ENCODE assay signal across 1 cellular context in the genomic region with DNA sequence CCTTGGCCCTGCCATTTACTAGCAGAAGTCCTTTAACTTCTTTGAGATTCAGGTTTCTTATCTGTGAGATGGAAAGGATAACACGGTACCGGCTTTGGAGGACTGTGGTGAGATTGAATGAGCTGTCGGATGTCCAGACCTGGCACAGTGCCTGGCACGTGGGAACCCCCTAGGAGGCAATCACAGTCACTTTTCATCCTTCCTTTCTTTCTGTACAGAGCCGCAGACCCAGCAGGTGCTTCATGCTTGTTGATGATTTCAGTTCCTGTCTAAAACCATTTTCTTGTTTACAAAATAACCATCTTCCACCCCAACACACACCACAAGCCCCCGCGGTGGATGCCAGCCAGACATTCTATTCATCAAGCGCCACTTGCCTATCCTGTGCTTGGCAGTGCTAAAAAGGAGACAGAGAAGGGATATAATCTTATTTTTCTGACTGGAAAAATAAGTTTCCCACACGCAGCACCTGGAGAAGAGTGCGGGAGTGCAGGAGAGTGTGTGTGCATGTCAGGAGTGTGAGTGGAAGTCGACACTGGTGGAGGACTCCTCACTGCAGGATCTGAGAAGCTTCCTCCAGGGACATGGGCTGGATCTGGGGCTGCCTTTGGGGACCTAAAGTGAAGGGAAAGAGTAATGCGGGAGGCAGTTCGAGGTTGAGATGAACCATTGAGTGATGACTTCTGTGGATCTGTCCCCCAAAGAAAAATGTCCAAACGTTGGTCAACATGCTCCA.
TF ChIP-seq lines count a peak whose summit lies in the region.

No MANE protein-coding gene starts in this region.

TF ChIP-seq in GM12878, 131 proteins besides CTCF, POLR2A, EP300 and RAD21 (continued from another document and continues in another):
- TF ChIP-seq RUNX3 (IDR thresholded peaks at IDR 0.05; ENCODE audit: low read length) (peak; percentile 92), POLR2AphosphoS2 (IDR thresholded peaks at IDR 0.05; ENCODE audit: low read depth, low read length) (no peak), ASH2L (IDR thresholded peaks at IDR 0.05; ENCODE audit: borderline replicate concordance, low read depth) (no peak), ESRRA (IDR thresholded peaks at IDR 0.05; ENCODE audit: low read length) (no peak), CBX5 (IDR thresholded peaks at IDR 0.05; ENCODE audit: low read depth) (0 out of 2 replicates have a peak, but pooled peaks have one; percentile 67), ZNF24 (IDR thresholded peaks at IDR 0.05) (no peak), CHD2 (IDR thresholded peaks at IDR 0.05; ENCODE audit: borderline replicate concordance, low read depth, low read length) (peak; percentile 51; the same call in 1 of the 2 replicates), MEF2B (IDR thresholded peaks at IDR 0.05; ENCODE audit: partially characterized antibody, poor library complexity, severe bottlenecking) (no peak), ATF7 (IDR thresholded peaks at IDR 0.05; ENCODE audit: low read depth) (no peak; the same call in 1 of the 2 replicates), ZBED1 (IDR thresholded peaks at IDR 0.05; ENCODE audit: borderline replicate concordance) (peak; percentile 54; the same call in 1 of the 2 replicates), CREM (IDR thresholded peaks at IDR 0.05; ENCODE audit: low read depth) (peak; percentile 73; the same call in 1 of the 2 replicates), BHLHE40 (IDR thresholded peaks at IDR 0.05; ENCODE audit: borderline replicate concordance in 1 of 2, low read depth in 2 of 2, low read length in 1 of 2) (peak; percentile 96 to 98), TAF1 (IDR thresholded peaks at IDR 0.05; ENCODE audit: borderline replicate concordance, low read depth, low read length) (no peak), TCF3 (IDR thresholded peaks at IDR 0.05; ENCODE audit: borderline replicate concordance, insufficient read depth, low read depth, low read length) (peak; percentile 91), ZZZ3 (IDR thresholded peaks at IDR 0.05; ENCODE audit: control insufficient read depth, insufficient read length, low read depth) (no peak), NFYA (IDR thresholded peaks at IDR 0.05; ENCODE audit: borderline replicate concordance, low read depth, low read length) (no peak), SP1 (IDR thresholded peaks at IDR 0.05; ENCODE audit: low read depth, low read length) (peak; percentile 44), SREBF2 (IDR thresholded peaks at IDR 0.05; ENCODE audit: low read length) (no peak), GATAD2B (conservative IDR thresholded peaks at IDR 0.05; ENCODE audit: low read depth) (peak; percentile 18; the same call in 1 of the 2 replicates), NRF1 (conservative IDR thresholded peaks at IDR 0.05; ENCODE audit: low read depth, low read length) (no peak), STAT3 (IDR thresholded peaks at IDR 0.05; ENCODE audit: low read depth, low read length) (no peak), JUND (IDR thresholded peaks at IDR 0.05; ENCODE audit: low read depth, low read length) (no peak), TBL1XR1 (IDR thresholded peaks at IDR 0.05; ENCODE audit: low read depth, low read length) (peak; percentile 95; the same call in 1 of the 2 replicates), MXI1 (IDR thresholded peaks at IDR 0.05; ENCODE audit: low read depth, low read length) (peak; percentile 67), HDAC2 (IDR thresholded peaks at IDR 0.05) (no peak), HCFC1 (IDR thresholded peaks at IDR 0.05; ENCODE audit: low read length) (no peak), STAT1 (conservative IDR thresholded peaks at IDR 0.05) (no peak), NBN (IDR thresholded peaks at IDR 0.05) (0 out of 2 replicates have a peak, but pooled peaks have one; percentile 42)
- TF ChIP-seq, protein P1, sequence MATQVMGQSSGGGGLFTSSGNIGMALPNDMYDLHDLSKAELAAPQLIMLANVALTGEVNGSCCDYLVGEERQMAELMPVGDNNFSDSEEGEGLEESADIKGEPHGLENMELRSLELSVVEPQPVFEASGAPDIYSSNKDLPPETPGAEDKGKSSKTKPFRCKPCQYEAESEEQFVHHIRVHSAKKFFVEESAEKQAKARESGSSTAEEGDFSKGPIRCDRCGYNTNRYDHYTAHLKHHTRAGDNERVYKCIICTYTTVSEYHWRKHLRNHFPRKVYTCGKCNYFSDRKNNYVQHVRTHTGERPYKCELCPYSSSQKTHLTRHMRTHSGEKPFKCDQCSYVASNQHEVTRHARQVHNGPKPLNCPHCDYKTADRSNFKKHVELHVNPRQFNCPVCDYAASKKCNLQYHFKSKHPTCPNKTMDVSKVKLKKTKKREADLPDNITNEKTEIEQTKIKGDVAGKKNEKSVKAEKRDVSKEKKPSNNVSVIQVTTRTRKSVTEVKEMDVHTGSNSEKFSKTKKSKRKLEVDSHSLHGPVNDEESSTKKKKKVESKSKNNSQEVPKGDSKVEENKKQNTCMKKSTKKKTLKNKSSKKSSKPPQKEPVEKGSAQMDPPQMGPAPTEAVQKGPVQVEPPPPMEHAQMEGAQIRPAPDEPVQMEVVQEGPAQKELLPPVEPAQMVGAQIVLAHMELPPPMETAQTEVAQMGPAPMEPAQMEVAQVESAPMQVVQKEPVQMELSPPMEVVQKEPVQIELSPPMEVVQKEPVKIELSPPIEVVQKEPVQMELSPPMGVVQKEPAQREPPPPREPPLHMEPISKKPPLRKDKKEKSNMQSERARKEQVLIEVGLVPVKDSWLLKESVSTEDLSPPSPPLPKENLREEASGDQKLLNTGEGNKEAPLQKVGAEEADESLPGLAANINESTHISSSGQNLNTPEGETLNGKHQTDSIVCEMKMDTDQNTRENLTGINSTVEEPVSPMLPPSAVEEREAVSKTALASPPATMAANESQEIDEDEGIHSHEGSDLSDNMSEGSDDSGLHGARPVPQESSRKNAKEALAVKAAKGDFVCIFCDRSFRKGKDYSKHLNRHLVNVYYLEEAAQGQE (IDR thresholded peaks at IDR 0.05; ENCODE audit: low read depth, low read length), result no peak
- TF ChIP-seq, protein P2, sequence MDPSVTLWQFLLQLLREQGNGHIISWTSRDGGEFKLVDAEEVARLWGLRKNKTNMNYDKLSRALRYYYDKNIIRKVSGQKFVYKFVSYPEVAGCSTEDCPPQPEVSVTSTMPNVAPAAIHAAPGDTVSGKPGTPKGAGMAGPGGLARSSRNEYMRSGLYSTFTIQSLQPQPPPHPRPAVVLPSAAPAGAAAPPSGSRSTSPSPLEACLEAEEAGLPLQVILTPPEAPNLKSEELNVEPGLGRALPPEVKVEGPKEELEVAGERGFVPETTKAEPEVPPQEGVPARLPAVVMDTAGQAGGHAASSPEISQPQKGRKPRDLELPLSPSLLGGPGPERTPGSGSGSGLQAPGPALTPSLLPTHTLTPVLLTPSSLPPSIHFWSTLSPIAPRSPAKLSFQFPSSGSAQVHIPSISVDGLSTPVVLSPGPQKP (IDR thresholded peaks at IDR 0.05; ENCODE audit: low read depth, low read length), result no peak
- TF ChIP-seq, protein P3, sequence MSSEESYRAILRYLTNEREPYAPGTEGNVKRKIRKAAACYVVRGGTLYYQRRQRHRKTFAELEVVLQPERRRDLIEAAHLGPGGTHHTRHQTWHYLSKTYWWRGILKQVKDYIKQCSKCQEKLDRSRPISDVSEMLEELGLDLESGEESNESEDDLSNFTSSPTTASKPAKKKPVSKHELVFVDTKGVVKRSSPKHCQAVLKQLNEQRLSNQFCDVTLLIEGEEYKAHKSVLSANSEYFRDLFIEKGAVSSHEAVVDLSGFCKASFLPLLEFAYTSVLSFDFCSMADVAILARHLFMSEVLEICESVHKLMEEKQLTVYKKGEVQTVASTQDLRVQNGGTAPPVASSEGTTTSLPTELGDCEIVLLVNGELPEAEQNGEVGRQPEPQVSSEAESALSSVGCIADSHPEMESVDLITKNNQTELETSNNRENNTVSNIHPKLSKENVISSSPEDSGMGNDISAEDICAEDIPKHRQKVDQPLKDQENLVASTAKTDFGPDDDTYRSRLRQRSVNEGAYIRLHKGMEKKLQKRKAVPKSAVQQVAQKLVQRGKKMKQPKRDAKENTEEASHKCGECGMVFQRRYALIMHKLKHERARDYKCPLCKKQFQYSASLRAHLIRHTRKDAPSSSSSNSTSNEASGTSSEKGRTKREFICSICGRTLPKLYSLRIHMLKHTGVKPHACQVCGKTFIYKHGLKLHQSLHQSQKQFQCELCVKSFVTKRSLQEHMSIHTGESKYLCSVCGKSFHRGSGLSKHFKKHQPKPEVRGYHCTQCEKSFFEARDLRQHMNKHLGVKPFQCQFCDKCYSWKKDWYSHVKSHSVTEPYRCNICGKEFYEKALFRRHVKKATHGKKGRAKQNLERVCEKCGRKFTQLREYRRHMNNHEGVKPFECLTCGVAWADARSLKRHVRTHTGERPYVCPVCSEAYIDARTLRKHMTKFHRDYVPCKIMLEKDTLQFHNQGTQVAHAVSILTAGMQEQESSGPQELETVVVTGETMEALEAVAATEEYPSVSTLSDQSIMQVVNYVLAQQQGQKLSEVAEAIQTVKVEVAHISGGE (CRISPR knock-in tag; IDR thresholded peaks at IDR 0.05), result no peak
- TF ChIP-seq, protein P4, sequence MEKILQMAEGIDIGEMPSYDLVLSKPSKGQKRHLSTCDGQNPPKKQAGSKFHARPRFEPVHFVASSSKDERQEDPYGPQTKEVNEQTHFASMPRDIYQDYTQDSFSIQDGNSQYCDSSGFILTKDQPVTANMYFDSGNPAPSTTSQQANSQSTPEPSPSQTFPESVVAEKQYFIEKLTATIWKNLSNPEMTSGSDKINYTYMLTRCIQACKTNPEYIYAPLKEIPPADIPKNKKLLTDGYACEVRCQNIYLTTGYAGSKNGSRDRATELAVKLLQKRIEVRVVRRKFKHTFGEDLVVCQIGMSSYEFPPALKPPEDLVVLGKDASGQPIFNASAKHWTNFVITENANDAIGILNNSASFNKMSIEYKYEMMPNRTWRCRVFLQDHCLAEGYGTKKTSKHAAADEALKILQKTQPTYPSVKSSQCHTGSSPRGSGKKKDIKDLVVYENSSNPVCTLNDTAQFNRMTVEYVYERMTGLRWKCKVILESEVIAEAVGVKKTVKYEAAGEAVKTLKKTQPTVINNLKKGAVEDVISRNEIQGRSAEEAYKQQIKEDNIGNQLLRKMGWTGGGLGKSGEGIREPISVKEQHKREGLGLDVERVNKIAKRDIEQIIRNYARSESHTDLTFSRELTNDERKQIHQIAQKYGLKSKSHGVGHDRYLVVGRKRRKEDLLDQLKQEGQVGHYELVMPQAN (conservative IDR thresholded peaks at IDR 0.05), result no peak
- TF ChIP-seq, protein P5, sequence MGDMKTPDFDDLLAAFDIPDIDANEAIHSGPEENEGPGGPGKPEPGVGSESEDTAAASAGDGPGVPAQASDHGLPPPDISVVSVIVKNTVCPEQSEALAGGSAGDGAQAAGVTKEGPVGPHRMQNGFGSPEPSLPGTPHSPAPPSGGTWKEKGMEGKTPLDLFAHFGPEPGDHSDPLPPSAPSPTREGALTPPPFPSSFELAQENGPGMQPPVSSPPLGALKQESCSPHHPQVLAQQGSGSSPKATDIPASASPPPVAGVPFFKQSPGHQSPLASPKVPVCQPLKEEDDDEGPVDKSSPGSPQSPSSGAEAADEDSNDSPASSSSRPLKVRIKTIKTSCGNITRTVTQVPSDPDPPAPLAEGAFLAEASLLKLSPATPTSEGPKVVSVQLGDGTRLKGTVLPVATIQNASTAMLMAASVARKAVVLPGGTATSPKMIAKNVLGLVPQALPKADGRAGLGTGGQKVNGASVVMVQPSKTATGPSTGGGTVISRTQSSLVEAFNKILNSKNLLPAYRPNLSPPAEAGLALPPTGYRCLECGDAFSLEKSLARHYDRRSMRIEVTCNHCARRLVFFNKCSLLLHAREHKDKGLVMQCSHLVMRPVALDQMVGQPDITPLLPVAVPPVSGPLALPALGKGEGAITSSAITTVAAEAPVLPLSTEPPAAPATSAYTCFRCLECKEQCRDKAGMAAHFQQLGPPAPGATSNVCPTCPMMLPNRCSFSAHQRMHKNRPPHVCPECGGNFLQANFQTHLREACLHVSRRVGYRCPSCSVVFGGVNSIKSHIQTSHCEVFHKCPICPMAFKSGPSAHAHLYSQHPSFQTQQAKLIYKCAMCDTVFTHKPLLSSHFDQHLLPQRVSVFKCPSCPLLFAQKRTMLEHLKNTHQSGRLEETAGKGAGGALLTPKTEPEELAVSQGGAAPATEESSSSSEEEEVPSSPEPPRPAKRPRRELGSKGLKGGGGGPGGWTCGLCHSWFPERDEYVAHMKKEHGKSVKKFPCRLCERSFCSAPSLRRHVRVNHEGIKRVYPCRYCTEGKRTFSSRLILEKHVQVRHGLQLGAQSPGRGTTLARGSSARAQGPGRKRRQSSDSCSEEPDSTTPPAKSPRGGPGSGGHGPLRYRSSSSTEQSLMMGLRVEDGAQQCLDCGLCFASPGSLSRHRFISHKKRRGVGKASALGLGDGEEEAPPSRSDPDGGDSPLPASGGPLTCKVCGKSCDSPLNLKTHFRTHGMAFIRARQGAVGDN (IDR thresholded peaks at IDR 0.05), result peak; percentile 44; the same call in 1 of the 2 replicates
- TF ChIP-seq, protein P6, sequence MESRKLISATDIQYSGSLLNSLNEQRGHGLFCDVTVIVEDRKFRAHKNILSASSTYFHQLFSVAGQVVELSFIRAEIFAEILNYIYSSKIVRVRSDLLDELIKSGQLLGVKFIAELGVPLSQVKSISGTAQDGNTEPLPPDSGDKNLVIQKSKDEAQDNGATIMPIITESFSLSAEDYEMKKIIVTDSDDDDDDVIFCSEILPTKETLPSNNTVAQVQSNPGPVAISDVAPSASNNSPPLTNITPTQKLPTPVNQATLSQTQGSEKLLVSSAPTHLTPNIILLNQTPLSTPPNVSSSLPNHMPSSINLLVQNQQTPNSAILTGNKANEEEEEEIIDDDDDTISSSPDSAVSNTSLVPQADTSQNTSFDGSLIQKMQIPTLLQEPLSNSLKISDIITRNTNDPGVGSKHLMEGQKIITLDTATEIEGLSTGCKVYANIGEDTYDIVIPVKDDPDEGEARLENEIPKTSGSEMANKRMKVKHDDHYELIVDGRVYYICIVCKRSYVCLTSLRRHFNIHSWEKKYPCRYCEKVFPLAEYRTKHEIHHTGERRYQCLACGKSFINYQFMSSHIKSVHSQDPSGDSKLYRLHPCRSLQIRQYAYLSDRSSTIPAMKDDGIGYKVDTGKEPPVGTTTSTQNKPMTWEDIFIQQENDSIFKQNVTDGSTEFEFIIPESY (IDR thresholded peaks at IDR 0.05), result no peak
- TF ChIP-seq, protein P7, sequence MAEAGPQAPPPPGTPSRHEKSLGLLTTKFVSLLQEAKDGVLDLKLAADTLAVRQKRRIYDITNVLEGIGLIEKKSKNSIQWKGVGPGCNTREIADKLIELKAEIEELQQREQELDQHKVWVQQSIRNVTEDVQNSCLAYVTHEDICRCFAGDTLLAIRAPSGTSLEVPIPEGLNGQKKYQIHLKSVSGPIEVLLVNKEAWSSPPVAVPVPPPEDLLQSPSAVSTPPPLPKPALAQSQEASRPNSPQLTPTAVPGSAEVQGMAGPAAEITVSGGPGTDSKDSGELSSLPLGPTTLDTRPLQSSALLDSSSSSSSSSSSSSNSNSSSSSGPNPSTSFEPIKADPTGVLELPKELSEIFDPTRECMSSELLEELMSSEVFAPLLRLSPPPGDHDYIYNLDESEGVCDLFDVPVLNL (IDR thresholded peaks at IDR 0.05; ENCODE audit: low read depth, low read length), result no peak
- TF ChIP-seq, protein P8, sequence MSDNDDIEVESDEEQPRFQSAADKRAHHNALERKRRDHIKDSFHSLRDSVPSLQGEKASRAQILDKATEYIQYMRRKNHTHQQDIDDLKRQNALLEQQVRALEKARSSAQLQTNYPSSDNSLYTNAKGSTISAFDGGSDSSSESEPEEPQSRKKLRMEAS (IDR thresholded peaks at IDR 0.05; ENCODE audit: low read depth, low read length), result no peak
- TF ChIP-seq, protein P9, sequence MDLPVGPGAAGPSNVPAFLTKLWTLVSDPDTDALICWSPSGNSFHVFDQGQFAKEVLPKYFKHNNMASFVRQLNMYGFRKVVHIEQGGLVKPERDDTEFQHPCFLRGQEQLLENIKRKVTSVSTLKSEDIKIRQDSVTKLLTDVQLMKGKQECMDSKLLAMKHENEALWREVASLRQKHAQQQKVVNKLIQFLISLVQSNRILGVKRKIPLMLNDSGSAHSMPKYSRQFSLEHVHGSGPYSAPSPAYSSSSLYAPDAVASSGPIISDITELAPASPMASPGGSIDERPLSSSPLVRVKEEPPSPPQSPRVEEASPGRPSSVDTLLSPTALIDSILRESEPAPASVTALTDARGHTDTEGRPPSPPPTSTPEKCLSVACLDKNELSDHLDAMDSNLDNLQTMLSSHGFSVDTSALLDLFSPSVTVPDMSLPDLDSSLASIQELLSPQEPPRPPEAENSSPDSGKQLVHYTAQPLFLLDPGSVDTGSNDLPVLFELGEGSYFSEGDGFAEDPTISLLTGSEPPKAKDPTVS (IDR thresholded peaks at IDR 0.05; ENCODE audit: low read depth, low read length), result no peak
